9 cellular contexts compared by ENCODE assay signal in genomic region chr10:14588084-14588937, GRCh38.
A peak's percentile ranks its signal among the peaks of the same experiment; 100 is the strongest.
DNase-seq lines count a peak whose midpoint lies in the region; ATAC-seq, FAIRE-seq and TF ChIP-seq lines count a peak whose summit lies in the region.
"Had no signal": no experiment of that assay in that cellular context is flagged by ENCODE, and none has a peak within 500 bp of the region (broad histone marks: within the 10 kb centered on the region; RNA-seq: fewer than 3 reads in every experiment).

No MANE protein-coding gene starts in this region.

- peak; percentile 86 for DNase-seq in activated effector memory CD4-positive, alpha-beta T cell treated with anti-CD3 and anti-CD28 coated beads, Interleukin-2, amount 50 U/mL, for 16 hours
- no peak for DNase-seq in activated effector memory CD4-positive, alpha-beta T cell treated with Interleukin-2 at 50 U/mL for 16 hours
- DNase-seq in activated T-cell treated with anti-CD3 and anti-CD28 coated beads, Interleukin-2, amount 50 U/mL, for 72 hours: peak; percentile 54 to 68
- DNase-seq in foreskin fibroblast (peak; percentile 98), small intestine (no peak), inferior parietal cortex (ENCODE audit: extremely low spot score) (no peak), cerebellar nuclear complex (lab: John Stamatoyannopoulos, UW) (no peak)

- H3K36me3 Mint-ChIP-seq in activated T-cell treated with anti-CD3 and anti-CD28 coated beads, Interleukin-2, amount 50 U/mL, for 72 hours (ENCODE audit: insufficient read depth in 2 of 2): peaks cover 5 to 14% of the 10 kb centered on the region in 2 donors

- no peaks in the 10 kb centered on the region for H3K27me3 Mint-ChIP-seq in activated T-cell treated with anti-CD3 and anti-CD28 coated beads, Interleukin-2, amount 50 U/mL, for 72 hours (ENCODE audit: low read depth)

- H3K27ac ChIP-seq in small intestine (ENCODE audit: low read depth in 1 of 2, low read length in 1 of 2): peak overlapping the region; percentile 75 to 84

- no peaks in the 10 kb centered on the region for H3K9me3 ChIP-seq in small intestine (ENCODE audit: control insufficient read depth, low read depth)

- no peaks in the 10 kb centered on the region for H3K36me3 ChIP-seq in small intestine (ENCODE audit: control insufficient read depth in 2 of 2, insufficient read depth in 2 of 2, low read length in 2 of 2)

- no peak for TF ChIP-seq CTCF in foreskin fibroblast (IDR thresholded peaks at IDR 0.05; ENCODE audit: low read depth, low read length)

- H3K27ac Mint-ChIP-seq in activated T-cell treated with anti-CD3 and anti-CD28 coated beads, Interleukin-2, amount 50 U/mL, for 72 hours: peak overlapping the region; percentile 88

- H3K4me1 ChIP-seq in small intestine (ENCODE audit: control insufficient read depth in 2 of 2, insufficient read depth in 1 of 2, low read depth in 1 of 2, low read length in 1 of 2): peaks cover 10 to 35% of the 10 kb centered on the region in 2 donors

- peak overlapping the region; percentile 75 to 81 for H3K4me3 Mint-ChIP-seq in activated T-cell treated with anti-CD3 and anti-CD28 coated beads, Interleukin-2, amount 50 U/mL, for 72 hours

- H3K27me3 ChIP-seq in small intestine (ENCODE audit: control insufficient read depth in 2 of 2, insufficient read depth in 2 of 2, low read length in 2 of 2): no peaks in the 10 kb centered on the region

- H3K4me3 ChIP-seq in foreskin fibroblast (ENCODE audit: low read depth in 1 of 2, low read length in 2 of 2): peak overlapping the region; percentile 2 to 37
- no peak overlapping the region for H3K4me3 ChIP-seq in small intestine (ENCODE audit: low read depth in 1 of 2, low read length in 2 of 2)

- WGBS in small intestine, 3 donors: 44 to 64% (median 48%) methylated on average over 13 of the region's 13 CpGs

- peaks cover 96% of the 10 kb centered on the region for H3K4me1 Mint-ChIP-seq in activated T-cell treated with anti-CD3 and anti-CD28 coated beads, Interleukin-2, amount 50 U/mL, for 72 hours (ENCODE audit: low read depth)

- FAIRE-seq in small intestine (lab: Jason Lieb, UNC): no peak
- FAIRE-seq: G401.6 had no signal

- no peaks in the 10 kb centered on the region for H3K9me3 Mint-ChIP-seq in activated T-cell treated with anti-CD3 and anti-CD28 coated beads, Interleukin-2, amount 50 U/mL, for 72 hours

- peak; percentile 54 for ATAC-seq in HG03139 (IDR thresholded peaks at IDR 0.05; ENCODE audit: unreplicated experiment)
- peak; percentile 63 to 69 for ATAC-seq in activated T-cell treated with anti-CD3 and anti-CD28 coated beads, Interleukin-2, amount 50 U/mL, for 72 hours (replicated peaks in 1 of 2)

Comparison
In these comparisons a context has a peak if more than half of its experiments do, and no peak if none do; other contexts are left out.
1. DNase-seq: peak in activated effector memory CD4-positive, alpha-beta T cell treated with anti-CD3 and anti-CD28 coated beads, Interleukin-2, amount 50 U/mL, for 16 hours (single experiment), activated T-cell treated with anti-CD3 and anti-CD28 coated beads, Interleukin-2, amount 50 U/mL, for 72 hours (2 of 2) and foreskin fibroblast (2 of 2); none in activated effector memory CD4-positive, alpha-beta T cell treated with Interleukin-2 at 50 U/mL for 16 hours (single experiment), small intestine (single experiment), inferior parietal cortex (single experiment) and cerebellar nuclear complex (0 of 2).
2. H3K4me3 ChIP-seq: peak in foreskin fibroblast (2 of 2); none in small intestine (0 of 2).